1 cellular context compared by ENCODE assay signal in the genomic region with DNA sequence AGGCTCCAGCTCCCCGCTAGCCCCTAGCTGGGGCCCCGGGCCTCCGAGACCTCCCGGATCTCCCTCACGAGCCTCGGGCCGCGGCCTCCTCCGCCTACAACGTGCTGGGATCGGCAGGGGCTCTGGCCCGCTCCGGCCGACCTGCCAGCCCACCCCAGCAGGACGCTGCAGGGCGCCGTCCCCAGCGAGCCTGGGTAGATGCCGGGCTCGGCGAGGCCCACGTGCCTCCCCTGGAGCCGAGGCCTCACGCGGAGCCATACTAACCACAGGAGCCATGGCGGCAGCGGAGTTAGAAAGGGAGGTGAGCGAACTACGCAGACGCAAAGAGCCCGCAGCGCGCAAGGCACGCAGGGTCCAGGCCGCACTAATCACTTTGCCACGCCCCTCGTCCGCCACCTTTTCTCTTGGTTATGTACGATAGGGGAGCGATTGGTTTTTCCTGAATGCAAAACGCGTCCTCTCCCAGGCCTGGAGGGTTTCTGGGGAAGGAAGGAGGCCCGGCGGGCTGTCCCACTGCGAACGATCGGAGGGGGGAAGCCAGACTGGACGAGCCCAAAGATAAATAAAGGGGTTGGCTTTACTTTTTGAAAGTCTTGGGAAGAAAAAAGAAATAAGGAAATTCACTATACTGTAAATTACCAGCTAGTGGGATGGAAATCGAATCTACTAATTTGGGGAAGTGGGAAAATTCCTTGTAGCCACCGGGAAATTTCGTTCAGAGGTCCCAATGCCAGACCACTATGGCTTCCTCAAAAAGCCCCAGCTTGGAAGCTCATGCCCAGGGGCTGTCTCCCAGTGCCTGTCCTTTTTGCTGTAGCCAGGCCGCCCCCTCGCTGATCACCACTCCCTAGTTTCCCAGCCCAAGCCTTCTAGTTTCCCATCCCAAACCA.
A peak's percentile ranks its signal among the peaks of the same experiment; 100 is the strongest.
TF ChIP-seq lines count a peak whose summit lies in the region.

TSS of gene RPL22 (minus strand) at position 298 of the 890 bp plus-strand sequence. CDS start at position 276, 22 bp downstream.

TF ChIP-seq in HEK293, 187 proteins besides CTCF, POLR2A, EP300 and RAD21 (continued from another document):
- TF ChIP-seq TSHZ1 (tag by site-specific recombination; IDR thresholded peaks at IDR 0.05; ENCODE audit: borderline replicate concordance) (no peak), ZNF274 (IDR thresholded peaks at IDR 0.05; ENCODE audit: low read length) (no peak), ZNF274 (tag by site-specific recombination; IDR thresholded peaks at IDR 0.05; ENCODE audit: borderline replicate concordance) (no peak), ZSCAN23 (tag by site-specific recombination; IDR thresholded peaks at IDR 0.05) (no peak), ZNF561 (tag by site-specific recombination; IDR thresholded peaks at IDR 0.05; ENCODE audit: borderline replicate concordance) (peak; percentile 76), OSR2 (tag by site-specific recombination; IDR thresholded peaks at IDR 0.05) (no peak), ZNF2 (tag by site-specific recombination; IDR thresholded peaks at IDR 0.05) (peak; percentile 75), ZNF132 (tag by site-specific recombination; IDR thresholded peaks at IDR 0.05; ENCODE audit: borderline replicate concordance) (no peak), ZBTB1 (tag by site-specific recombination; IDR thresholded peaks at IDR 0.05) (no peak), ZNF513 (tag by site-specific recombination; IDR thresholded peaks at IDR 0.05) (no peak)
- TF ChIP-seq, protein P1, sequence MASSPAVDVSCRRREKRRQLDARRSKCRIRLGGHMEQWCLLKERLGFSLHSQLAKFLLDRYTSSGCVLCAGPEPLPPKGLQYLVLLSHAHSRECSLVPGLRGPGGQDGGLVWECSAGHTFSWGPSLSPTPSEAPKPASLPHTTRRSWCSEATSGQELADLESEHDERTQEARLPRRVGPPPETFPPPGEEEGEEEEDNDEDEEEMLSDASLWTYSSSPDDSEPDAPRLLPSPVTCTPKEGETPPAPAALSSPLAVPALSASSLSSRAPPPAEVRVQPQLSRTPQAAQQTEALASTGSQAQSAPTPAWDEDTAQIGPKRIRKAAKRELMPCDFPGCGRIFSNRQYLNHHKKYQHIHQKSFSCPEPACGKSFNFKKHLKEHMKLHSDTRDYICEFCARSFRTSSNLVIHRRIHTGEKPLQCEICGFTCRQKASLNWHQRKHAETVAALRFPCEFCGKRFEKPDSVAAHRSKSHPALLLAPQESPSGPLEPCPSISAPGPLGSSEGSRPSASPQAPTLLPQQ (tag by site-specific recombination; IDR thresholded peaks at IDR 0.05) = 0 out of 2 replicates have a peak, but pooled peaks have one; percentile 13
